Comparison of ENCODE assay signal across 1 cellular context in the genomic region with DNA sequence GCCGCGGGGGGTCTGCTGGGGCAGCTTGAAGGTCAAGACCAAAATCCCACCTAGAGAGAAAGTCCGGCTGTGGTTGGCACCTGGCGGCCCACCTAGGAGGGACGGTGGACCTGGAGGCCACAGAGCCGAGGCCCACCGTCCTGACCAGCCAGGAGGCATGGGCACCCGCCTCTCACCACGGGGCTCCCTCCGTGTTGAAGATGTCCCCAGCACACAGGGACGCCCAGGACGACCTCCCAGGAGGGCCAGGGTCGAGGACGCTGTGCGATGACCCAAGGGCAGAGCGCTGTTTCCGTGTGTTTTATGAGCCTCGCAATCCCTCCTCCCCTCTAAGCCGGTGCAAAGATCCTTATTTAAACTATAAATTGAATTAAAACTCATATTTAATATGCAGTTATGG.
TF ChIP-seq lines count a peak whose summit lies in the region.

No MANE protein-coding gene starts in this region.

TF ChIP-seq in endothelial cell of umbilical vein, 7 proteins besides CTCF, POLR2A, EP300 and RAD21:
- TF ChIP-seq POLR2AphosphoS5 (IDR thresholded peaks at IDR 0.05; ENCODE audit: insufficient read depth, low read depth, low read length) (no peak), JUN (IDR thresholded peaks at IDR 0.05; ENCODE audit: borderline replicate concordance, insufficient read depth, insufficient read length, low read depth) (no peak), EZH2 (IDR thresholded peaks at IDR 0.05; ENCODE audit: borderline replicate concordance, low read depth, low read length, severe bottlenecking) (no peak)
